1 cellular context compared by ENCODE assay signal in genomic region chr11:46912526-46913150, GRCh38.
TF ChIP-seq lines count a peak whose summit lies in the region.

No MANE protein-coding gene starts in this region.

TF ChIP-seq in K562, 482 proteins besides CTCF, POLR2A, EP300 and RAD21 (continues in another document):
- TF ChIP-seq SMARCB1 (IDR thresholded peaks at IDR 0.05; ENCODE audit: insufficient read length, low read depth) (no peak), ZNF551 (CRISPR knock-in tag; IDR thresholded peaks at IDR 0.05) (no peak), GABPA (tag; conservative IDR thresholded peaks at IDR 0.05; ENCODE audit: low read depth) (peak; percentile 60), L3MBTL2 (IDR thresholded peaks at IDR 0.05) (peak; percentile 58), ELF1 (tag; IDR thresholded peaks at IDR 0.05) (peak; percentile 43; the same call in 1 of the 2 replicates), BRD9 (IDR thresholded peaks at IDR 0.05; ENCODE audit: low read depth, partially characterized antibody) (no peak), BHLHE40 (IDR thresholded peaks at IDR 0.05; ENCODE audit: low read length) (no peak), ARID3A (IDR thresholded peaks at IDR 0.05; ENCODE audit: borderline replicate concordance, low read depth, low read length) (no peak), IFI16 (CRISPR knock-in tag; IDR thresholded peaks at IDR 0.05) (no peak), PTTG1 (tag; IDR thresholded peaks at IDR 0.05; ENCODE audit: low read depth) (no peak), MEIS2 (IDR thresholded peaks at IDR 0.05; ENCODE audit: partially characterized antibody) (peak; percentile 77), MXI1 (IDR thresholded peaks at IDR 0.05; ENCODE audit: low read depth, low read length) (no peak), ETV1 (tag; conservative IDR thresholded peaks at IDR 0.05; ENCODE audit: low read depth) (0 out of 2 replicates have a peak, but pooled peaks have one; percentile 44), ZC3H11A (IDR thresholded peaks at IDR 0.05; ENCODE audit: low read depth, low read length) (no peak), THRB (CRISPR knock-in tag; conservative IDR thresholded peaks at IDR 0.05) (no peak), RBBP5 (IDR thresholded peaks at IDR 0.05; ENCODE audit: borderline replicate concordance, insufficient read depth, low read length, poor library complexity, severe bottlenecking) (no peak)
- TF ChIP-seq, protein P1, sequence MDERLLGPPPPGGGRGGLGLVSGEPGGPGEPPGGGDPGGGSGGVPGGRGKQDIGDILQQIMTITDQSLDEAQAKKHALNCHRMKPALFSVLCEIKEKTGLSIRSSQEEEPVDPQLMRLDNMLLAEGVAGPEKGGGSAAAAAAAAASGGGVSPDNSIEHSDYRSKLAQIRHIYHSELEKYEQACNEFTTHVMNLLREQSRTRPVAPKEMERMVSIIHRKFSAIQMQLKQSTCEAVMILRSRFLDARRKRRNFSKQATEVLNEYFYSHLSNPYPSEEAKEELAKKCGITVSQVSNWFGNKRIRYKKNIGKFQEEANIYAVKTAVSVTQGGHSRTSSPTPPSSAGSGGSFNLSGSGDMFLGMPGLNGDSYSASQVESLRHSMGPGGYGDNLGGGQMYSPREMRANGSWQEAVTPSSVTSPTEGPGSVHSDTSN (CRISPR knock-in tag; IDR thresholded peaks at IDR 0.05; ENCODE audit: low read depth), result no peak
- TF ChIP-seq, protein P1 (tag; conservative IDR thresholded peaks at IDR 0.05; ENCODE audit: low read depth), result 0 out of 2 replicates have a peak, but pooled peaks have one; percentile 44
- TF ChIP-seq, protein P2, sequence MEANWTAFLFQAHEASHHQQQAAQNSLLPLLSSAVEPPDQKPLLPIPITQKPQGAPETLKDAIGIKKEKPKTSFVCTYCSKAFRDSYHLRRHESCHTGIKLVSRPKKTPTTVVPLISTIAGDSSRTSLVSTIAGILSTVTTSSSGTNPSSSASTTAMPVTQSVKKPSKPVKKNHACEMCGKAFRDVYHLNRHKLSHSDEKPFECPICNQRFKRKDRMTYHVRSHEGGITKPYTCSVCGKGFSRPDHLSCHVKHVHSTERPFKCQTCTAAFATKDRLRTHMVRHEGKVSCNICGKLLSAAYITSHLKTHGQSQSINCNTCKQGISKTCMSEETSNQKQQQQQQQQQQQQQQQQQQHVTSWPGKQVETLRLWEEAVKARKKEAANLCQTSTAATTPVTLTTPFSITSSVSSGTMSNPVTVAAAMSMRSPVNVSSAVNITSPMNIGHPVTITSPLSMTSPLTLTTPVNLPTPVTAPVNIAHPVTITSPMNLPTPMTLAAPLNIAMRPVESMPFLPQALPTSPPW (CRISPR knock-in tag; IDR thresholded peaks at IDR 0.05), result peak; percentile 66; the same call in 1 of the 2 replicates
- TF ChIP-seq, protein P3, sequence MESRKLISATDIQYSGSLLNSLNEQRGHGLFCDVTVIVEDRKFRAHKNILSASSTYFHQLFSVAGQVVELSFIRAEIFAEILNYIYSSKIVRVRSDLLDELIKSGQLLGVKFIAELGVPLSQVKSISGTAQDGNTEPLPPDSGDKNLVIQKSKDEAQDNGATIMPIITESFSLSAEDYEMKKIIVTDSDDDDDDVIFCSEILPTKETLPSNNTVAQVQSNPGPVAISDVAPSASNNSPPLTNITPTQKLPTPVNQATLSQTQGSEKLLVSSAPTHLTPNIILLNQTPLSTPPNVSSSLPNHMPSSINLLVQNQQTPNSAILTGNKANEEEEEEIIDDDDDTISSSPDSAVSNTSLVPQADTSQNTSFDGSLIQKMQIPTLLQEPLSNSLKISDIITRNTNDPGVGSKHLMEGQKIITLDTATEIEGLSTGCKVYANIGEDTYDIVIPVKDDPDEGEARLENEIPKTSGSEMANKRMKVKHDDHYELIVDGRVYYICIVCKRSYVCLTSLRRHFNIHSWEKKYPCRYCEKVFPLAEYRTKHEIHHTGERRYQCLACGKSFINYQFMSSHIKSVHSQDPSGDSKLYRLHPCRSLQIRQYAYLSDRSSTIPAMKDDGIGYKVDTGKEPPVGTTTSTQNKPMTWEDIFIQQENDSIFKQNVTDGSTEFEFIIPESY (CRISPR knock-in tag; IDR thresholded peaks at IDR 0.05), result no peak
- TF ChIP-seq, protein P4, sequence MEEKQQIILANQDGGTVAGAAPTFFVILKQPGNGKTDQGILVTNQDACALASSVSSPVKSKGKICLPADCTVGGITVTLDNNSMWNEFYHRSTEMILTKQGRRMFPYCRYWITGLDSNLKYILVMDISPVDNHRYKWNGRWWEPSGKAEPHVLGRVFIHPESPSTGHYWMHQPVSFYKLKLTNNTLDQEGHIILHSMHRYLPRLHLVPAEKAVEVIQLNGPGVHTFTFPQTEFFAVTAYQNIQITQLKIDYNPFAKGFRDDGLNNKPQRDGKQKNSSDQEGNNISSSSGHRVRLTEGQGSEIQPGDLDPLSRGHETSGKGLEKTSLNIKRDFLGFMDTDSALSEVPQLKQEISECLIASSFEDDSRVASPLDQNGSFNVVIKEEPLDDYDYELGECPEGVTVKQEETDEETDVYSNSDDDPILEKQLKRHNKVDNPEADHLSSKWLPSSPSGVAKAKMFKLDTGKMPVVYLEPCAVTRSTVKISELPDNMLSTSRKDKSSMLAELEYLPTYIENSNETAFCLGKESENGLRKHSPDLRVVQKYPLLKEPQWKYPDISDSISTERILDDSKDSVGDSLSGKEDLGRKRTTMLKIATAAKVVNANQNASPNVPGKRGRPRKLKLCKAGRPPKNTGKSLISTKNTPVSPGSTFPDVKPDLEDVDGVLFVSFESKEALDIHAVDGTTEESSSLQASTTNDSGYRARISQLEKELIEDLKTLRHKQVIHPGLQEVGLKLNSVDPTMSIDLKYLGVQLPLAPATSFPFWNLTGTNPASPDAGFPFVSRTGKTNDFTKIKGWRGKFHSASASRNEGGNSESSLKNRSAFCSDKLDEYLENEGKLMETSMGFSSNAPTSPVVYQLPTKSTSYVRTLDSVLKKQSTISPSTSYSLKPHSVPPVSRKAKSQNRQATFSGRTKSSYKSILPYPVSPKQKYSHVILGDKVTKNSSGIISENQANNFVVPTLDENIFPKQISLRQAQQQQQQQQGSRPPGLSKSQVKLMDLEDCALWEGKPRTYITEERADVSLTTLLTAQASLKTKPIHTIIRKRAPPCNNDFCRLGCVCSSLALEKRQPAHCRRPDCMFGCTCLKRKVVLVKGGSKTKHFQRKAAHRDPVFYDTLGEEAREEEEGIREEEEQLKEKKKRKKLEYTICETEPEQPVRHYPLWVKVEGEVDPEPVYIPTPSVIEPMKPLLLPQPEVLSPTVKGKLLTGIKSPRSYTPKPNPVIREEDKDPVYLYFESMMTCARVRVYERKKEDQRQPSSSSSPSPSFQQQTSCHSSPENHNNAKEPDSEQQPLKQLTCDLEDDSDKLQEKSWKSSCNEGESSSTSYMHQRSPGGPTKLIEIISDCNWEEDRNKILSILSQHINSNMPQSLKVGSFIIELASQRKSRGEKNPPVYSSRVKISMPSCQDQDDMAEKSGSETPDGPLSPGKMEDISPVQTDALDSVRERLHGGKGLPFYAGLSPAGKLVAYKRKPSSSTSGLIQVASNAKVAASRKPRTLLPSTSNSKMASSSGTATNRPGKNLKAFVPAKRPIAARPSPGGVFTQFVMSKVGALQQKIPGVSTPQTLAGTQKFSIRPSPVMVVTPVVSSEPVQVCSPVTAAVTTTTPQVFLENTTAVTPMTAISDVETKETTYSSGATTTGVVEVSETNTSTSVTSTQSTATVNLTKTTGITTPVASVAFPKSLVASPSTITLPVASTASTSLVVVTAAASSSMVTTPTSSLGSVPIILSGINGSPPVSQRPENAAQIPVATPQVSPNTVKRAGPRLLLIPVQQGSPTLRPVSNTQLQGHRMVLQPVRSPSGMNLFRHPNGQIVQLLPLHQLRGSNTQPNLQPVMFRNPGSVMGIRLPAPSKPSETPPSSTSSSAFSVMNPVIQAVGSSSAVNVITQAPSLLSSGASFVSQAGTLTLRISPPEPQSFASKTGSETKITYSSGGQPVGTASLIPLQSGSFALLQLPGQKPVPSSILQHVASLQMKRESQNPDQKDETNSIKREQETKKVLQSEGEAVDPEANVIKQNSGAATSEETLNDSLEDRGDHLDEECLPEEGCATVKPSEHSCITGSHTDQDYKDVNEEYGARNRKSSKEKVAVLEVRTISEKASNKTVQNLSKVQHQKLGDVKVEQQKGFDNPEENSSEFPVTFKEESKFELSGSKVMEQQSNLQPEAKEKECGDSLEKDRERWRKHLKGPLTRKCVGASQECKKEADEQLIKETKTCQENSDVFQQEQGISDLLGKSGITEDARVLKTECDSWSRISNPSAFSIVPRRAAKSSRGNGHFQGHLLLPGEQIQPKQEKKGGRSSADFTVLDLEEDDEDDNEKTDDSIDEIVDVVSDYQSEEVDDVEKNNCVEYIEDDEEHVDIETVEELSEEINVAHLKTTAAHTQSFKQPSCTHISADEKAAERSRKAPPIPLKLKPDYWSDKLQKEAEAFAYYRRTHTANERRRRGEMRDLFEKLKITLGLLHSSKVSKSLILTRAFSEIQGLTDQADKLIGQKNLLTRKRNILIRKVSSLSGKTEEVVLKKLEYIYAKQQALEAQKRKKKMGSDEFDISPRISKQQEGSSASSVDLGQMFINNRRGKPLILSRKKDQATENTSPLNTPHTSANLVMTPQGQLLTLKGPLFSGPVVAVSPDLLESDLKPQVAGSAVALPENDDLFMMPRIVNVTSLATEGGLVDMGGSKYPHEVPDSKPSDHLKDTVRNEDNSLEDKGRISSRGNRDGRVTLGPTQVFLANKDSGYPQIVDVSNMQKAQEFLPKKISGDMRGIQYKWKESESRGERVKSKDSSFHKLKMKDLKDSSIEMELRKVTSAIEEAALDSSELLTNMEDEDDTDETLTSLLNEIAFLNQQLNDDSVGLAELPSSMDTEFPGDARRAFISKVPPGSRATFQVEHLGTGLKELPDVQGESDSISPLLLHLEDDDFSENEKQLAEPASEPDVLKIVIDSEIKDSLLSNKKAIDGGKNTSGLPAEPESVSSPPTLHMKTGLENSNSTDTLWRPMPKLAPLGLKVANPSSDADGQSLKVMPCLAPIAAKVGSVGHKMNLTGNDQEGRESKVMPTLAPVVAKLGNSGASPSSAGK (IDR thresholded peaks at IDR 0.05), result peak; percentile 43; the same call in 1 of the 2 replicates
- TF ChIP-seq, protein P5, sequence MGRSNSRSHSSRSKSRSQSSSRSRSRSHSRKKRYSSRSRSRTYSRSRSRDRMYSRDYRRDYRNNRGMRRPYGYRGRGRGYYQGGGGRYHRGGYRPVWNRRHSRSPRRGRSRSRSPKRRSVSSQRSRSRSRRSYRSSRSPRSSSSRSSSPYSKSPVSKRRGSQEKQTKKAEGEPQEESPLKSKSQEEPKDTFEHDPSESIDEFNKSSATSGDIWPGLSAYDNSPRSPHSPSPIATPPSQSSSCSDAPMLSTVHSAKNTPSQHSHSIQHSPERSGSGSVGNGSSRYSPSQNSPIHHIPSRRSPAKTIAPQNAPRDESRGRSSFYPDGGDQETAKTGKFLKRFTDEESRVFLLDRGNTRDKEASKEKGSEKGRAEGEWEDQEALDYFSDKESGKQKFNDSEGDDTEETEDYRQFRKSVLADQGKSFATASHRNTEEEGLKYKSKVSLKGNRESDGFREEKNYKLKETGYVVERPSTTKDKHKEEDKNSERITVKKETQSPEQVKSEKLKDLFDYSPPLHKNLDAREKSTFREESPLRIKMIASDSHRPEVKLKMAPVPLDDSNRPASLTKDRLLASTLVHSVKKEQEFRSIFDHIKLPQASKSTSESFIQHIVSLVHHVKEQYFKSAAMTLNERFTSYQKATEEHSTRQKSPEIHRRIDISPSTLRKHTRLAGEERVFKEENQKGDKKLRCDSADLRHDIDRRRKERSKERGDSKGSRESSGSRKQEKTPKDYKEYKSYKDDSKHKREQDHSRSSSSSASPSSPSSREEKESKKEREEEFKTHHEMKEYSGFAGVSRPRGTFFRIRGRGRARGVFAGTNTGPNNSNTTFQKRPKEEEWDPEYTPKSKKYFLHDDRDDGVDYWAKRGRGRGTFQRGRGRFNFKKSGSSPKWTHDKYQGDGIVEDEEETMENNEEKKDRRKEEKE (IDR thresholded peaks at IDR 0.05; ENCODE audit: borderline replicate concordance in 1 of 2, control insufficient read depth in 1 of 2, low read depth in 2 of 2, low read length in 1 of 2), result no peak
- TF ChIP-seq, protein P6, sequence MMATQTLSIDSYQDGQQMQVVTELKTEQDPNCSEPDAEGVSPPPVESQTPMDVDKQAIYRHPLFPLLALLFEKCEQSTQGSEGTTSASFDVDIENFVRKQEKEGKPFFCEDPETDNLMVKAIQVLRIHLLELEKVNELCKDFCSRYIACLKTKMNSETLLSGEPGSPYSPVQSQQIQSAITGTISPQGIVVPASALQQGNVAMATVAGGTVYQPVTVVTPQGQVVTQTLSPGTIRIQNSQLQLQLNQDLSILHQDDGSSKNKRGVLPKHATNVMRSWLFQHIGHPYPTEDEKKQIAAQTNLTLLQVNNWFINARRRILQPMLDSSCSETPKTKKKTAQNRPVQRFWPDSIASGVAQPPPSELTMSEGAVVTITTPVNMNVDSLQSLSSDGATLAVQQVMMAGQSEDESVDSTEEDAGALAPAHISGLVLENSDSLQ (IDR thresholded peaks at IDR 0.05), result peak; percentile 58
